10 cellular contexts compared by ENCODE assay signal in genomic region chr11:57499983-57500461, GRCh38. TPM values are rescaled to one million over a fixed set of nuclear protein-coding genes. Genes with fewer than 3 reads are reported as not detected.
DNase-seq lines count a peak whose midpoint lies in the region; ATAC-seq, FAIRE-seq and TF ChIP-seq lines count a peak whose summit lies in the region.
"Had no signal": no experiment of that assay in that cellular context is flagged by ENCODE, and none has a peak within 500 bp of the region (broad histone marks: within the 10 kb centered on the region; RNA-seq: fewer than 3 reads in every experiment).

No MANE protein-coding gene starts in this region.

- no peak for TF ChIP-seq CTCF in Caco-2 (IDR thresholded peaks at IDR 0.05; ENCODE audit: insufficient read depth in 1 of 2, low read depth in 1 of 2, low read length in 1 of 2, severe bottlenecking in 1 of 2, unreplicated experiment in 1 of 2)
- TF ChIP-seq CTCF in pancreas (IDR thresholded peaks at IDR 0.05) = no peak

- H3K4me3 ChIP-seq in Caco-2 (ENCODE audit: low read depth, low read length) (no peak overlapping the region), esophagus (ENCODE audit: low read depth in 1 of 2, low read length in 2 of 2) (no peak overlapping the region), pancreas (peak overlapping the region in 2 of 4 donors; percentile 6 to 26)

- no peaks in the 10 kb centered on the region for H3K27me3 Mint-ChIP-seq in Caco-2 (ENCODE audit: insufficient read depth, unreplicated experiment)
- H3K27me3 Mint-ChIP-seq in T-helper 2 cell treated with Interferon-gamma antibody and Interleukin-4, amounts not matched to agents 5 μg/mL and 100 μg/mL, for 36 hours (ENCODE audit: low read depth) = no peaks in the 10 kb centered on the region

- H3K27ac Mint-ChIP-seq in Caco-2 (ENCODE audit: unreplicated experiment) = peak overlapping the region; percentile 74
- H3K27ac Mint-ChIP-seq in T-helper 2 cell treated with Interferon-gamma antibody and Interleukin-4, amounts not matched to agents 5 μg/mL and 100 μg/mL, for 36 hours = no peak overlapping the region

- H3K36me3 Mint-ChIP-seq in Caco-2 (ENCODE audit: insufficient read depth, unreplicated experiment) = peaks cover 71% of the 10 kb centered on the region
- peaks cover 22% of the 10 kb centered on the region for H3K36me3 Mint-ChIP-seq in T-helper 2 cell treated with Interferon-gamma antibody and Interleukin-4, amounts not matched to agents 5 μg/mL and 100 μg/mL, for 36 hours (ENCODE audit: low read depth)

- H3K9me3 Mint-ChIP-seq in Caco-2 (ENCODE audit: unreplicated experiment) = no peaks in the 10 kb centered on the region
- H3K9me3 Mint-ChIP-seq in T-helper 2 cell treated with Interferon-gamma antibody and Interleukin-4, amounts not matched to agents 5 μg/mL and 100 μg/mL, for 36 hours = no peaks in the 10 kb centered on the region
- H3K9me3 Mint-ChIP-seq: activated T-cell treated with anti-CD3 and anti-CD28 coated beads, Interleukin-2, amount 50 U/mL, for 4 hours had no signal

- intact Hi-C loops in Caco-2 (cut with micrococcal nuclease; ENCODE audit: unreplicated experiment) = no loop called here
- intact Hi-C loops in pancreas (cut with DNase I) = no loop called here

- no peak for TF ChIP-seq EP300 in Ishikawa (IDR thresholded peaks at IDR 0.05; ENCODE audit: borderline replicate concordance)

- H3K27ac ChIP-seq in esophagus (ENCODE audit: low read depth in 2 of 2, low read length in 1 of 2) = peak overlapping the region; percentile 26 to 77
- H3K27ac ChIP-seq in pancreas = peak overlapping the region; percentile 69 to 85 (median 76)

- TF ChIP-seq RAD21 in Ishikawa (IDR thresholded peaks at IDR 0.05; ENCODE audit: low read depth) = no peak

- peaks cover 52% of the 10 kb centered on the region for H3K4me1 Mint-ChIP-seq in Caco-2 (ENCODE audit: low read depth, unreplicated experiment)
- no peaks in the 10 kb centered on the region for H3K4me1 Mint-ChIP-seq in T-helper 2 cell treated with Interferon-gamma antibody and Interleukin-4, amounts not matched to agents 5 μg/mL and 100 μg/mL, for 36 hours (ENCODE audit: low read depth)

- DNase-seq in Caco-2 (no peak), pancreas (peak in 1 of 6 donors; percentile 22), NCI-H187 treated with DMSO at 0.1 percent for 48 hours (lab: John Stamatoyannopoulos, UW) (no peak)
- no peak for DNase-seq in T-helper 2 cell treated with Interferon-gamma antibody and Interleukin-4, amounts not matched to agents 5 μg/mL and 100 μg/mL, for 36 hours (ENCODE audit: low spot score)
- no peak for DNase-seq in activated CD8-positive, alpha-beta memory T cell treated with anti-CD3 and anti-CD28 coated beads for 24 hours
- DNase-seq: activated T-cell treated with anti-CD3 and anti-CD28 coated beads, Interleukin-2, amount 50 U/mL, for 4 hours; OCI-M1 had no signal

- BruUV-seq in Caco-2 (replicated peaks; lab: Mats Ljungman, UMichigan) = no TSS peak

- POLR2A ChIA-PET in Caco-2 (lab: Charles Lee) = no interaction called here

- FAIRE-seq in pancreas (lab: Jason Lieb, UNC) = no peak

- CTCF ChIA-PET in Caco-2 (lab: Charles Lee) = interaction anchor here (0.6 to 1.3 kb wide), 2 partner anchors 24 to 154 kb away, joined by 3 to 4 read pairs; no protein-coding TSS in a partner anchor

- ATAC-seq in pancreas (peak; percentile 3 to 19 (median 14)), HG03175 (IDR thresholded peaks at IDR 0.05; ENCODE audit: unreplicated experiment) (no peak)

- WGBS in esophagus, 2 donors = 36 to 41% methylated on average over 12 of the region's 12 CpGs
- 12 to 19% methylated on average over 12 of the region's 12 CpGs for WGBS in pancreas, 2 donors

- H3K27me3 ChIP-seq in Caco-2 (replicated peaks; ENCODE audit: control insufficient read depth, insufficient read depth, low read length) = no peaks in the 10 kb centered on the region
- no peaks in the 10 kb centered on the region for H3K27me3 ChIP-seq in esophagus (ENCODE audit: control insufficient read depth in 1 of 2, insufficient read depth in 2 of 2, low read length in 2 of 2)
- no peaks in the 10 kb centered on the region for H3K27me3 ChIP-seq in pancreas

- peaks cover 67% of the 10 kb centered on the region for H3K4me1 ChIP-seq in Caco-2
- peaks cover 0 to 4% of the 10 kb centered on the region in 2 donors for H3K4me1 ChIP-seq in esophagus (ENCODE audit: control insufficient read depth in 2 of 2, insufficient read depth in 2 of 2, low read length in 1 of 2)
- peaks cover 69 to 88% (median 83%) of the 10 kb centered on the region in 3 donors for H3K4me1 ChIP-seq in pancreas

- H3K9me3 ChIP-seq in Caco-2 (no peaks in the 10 kb centered on the region), esophagus (ENCODE audit: control insufficient read depth in 2 of 2, insufficient read depth in 1 of 2, low read depth in 1 of 2, low read length in 1 of 2) (no peaks in the 10 kb centered on the region), pancreas (no peaks in the 10 kb centered on the region)

- H3K4me3 Mint-ChIP-seq in Caco-2 (ENCODE audit: unreplicated experiment) = peak overlapping the region; percentile 39
- no peak overlapping the region for H3K4me3 Mint-ChIP-seq in T-helper 2 cell treated with Interferon-gamma antibody and Interleukin-4, amounts not matched to agents 5 μg/mL and 100 μg/mL, for 36 hours
- H3K4me3 Mint-ChIP-seq: activated T-cell treated with anti-CD3 and anti-CD28 coated beads, Interleukin-2, amount 50 U/mL, for 4 hours had no signal

- H3K36me3 ChIP-seq in Caco-2 (ENCODE audit: control insufficient read depth, insufficient read depth, low read length) (peaks cover 8% of the 10 kb centered on the region), esophagus (ENCODE audit: control insufficient read depth in 2 of 2, insufficient read depth in 2 of 2, low read length in 1 of 2) (no peaks in the 10 kb centered on the region), pancreas (peaks cover 0 to 14% (median 0%) of the 10 kb centered on the region in 3 donors)

TF ChIP-seq in Ishikawa, 13 proteins besides CTCF, POLR2A, EP300 and RAD21:
- TF ChIP-seq EGR1 (IDR thresholded peaks at IDR 0.05) = no peak
- TF ChIP-seq MAX (IDR thresholded peaks at IDR 0.05) = peak; percentile 57; the same call in 1 of the 2 replicates

RNA-seq across cellular contexts. Expression of gene SLC43A1, which starts 15.5 kb away (rescaled TPM):
- 71.7 and 80.5 TPM in 2 replicates for total RNA-seq in Caco-2 (2022)
- 1 to 10 TPM; 2.5 to 3.7 TPM for polyA plus RNA-seq in esophagus
- total RNA-seq in pancreas = 100 to 1,000 TPM in 4 of 6 donors, 10 to 100 TPM in 2; 78.3 to 280 (median 137) TPM
- 100 to 1,000 TPM; 100 to 110 TPM for polyA plus RNA-seq in pancreas

RNA-seq across cellular contexts. Expression of gene TIMM10, which starts 30.5 kb away (rescaled TPM):
- 102 and 103 TPM in 2 replicates for total RNA-seq in Caco-2 (2022)
- polyA plus RNA-seq in esophagus = 10 to 100 TPM; 38.8 to 61.6 TPM
- total RNA-seq in pancreas = 10 to 100 TPM; 12.2 to 32.6 (median 21.7) TPM
- polyA plus RNA-seq in pancreas = 10 to 100 TPM; 15.7 to 25.8 TPM

RNA-seq across cellular contexts. Expression of gene SMTNL1, which starts 37.4 kb away (rescaled TPM):
- total RNA-seq in Caco-2 (2022) = 0.18 TPM in 1 of 2 replicates, not detected in the other
- polyA plus RNA-seq in esophagus = not detected
- not detected for total RNA-seq in pancreas
- not detected for polyA plus RNA-seq in pancreas
- total RNA-seq: activated T-cell treated with anti-CD3 and anti-CD28 coated beads, Interleukin-2, amount 50 U/mL, for 4 hours had no signal

RNA-seq across cellular contexts. Expression of gene RTN4RL2, which starts 39.7 kb away (rescaled TPM):
- total RNA-seq in Caco-2 (2022) = 5.5 and 5.6 TPM in 2 replicates
- under 1 TPM; 0.20 to 0.49 TPM for polyA plus RNA-seq in esophagus
- 1 to 10 TPM in 3 of 6 donors, under 1 TPM in 3; 0.55 to 2.7 (median 1.1) TPM for total RNA-seq in pancreas
- polyA plus RNA-seq in pancreas = 1 to 10 TPM; 1.4 to 2.6 TPM
